In genomic region chr3:23405081-23405480, GRCh38 we compare ENCODE assay signal across 14 cellular contexts.
DNase-seq lines count a peak whose midpoint lies in the region; ATAC-seq, FAIRE-seq and TF ChIP-seq lines count a peak whose summit lies in the region.
"Had no signal": no experiment of that assay in that cellular context is flagged by ENCODE, and none has a peak within 500 bp of the region (broad histone marks: within the 10 kb centered on the region; RNA-seq: fewer than 3 reads in every experiment).

No MANE protein-coding gene starts in this region.

- TF ChIP-seq CTCF in PC-9 (conservative IDR thresholded peaks at IDR 0.05) (no peak), upper lobe of right lung (IDR thresholded peaks at IDR 0.05) (no peak)

- H3F3A ChIP-seq in PC-9 (ENCODE audit: insufficient read depth, low read depth) = peaks cover 6% of the 10 kb centered on the region; the same call in 1 of the 2 replicates

- DNase-seq in GM12891 (ENCODE audit: insufficient read length, low spot score) (no peak), PC-9 (peak in 1 of 2 experiments; percentile 38), UCSD-AML1 (lab: John Stamatoyannopoulos, UW; ENCODE audit: unreplicated experiment) (no peak), HAP-1 (ENCODE audit: low spot score in 2 of 2) (no peak), upper lobe of right lung (no peak)
- no peak for DNase-seq in T-helper 2 cell treated with Interferon-gamma antibody and Interleukin-4, amounts not matched to agents 5 μg/mL and 100 μg/mL, for 36 hours (ENCODE audit: low spot score)
- DNase-seq: activated CD8-positive, alpha-beta memory T cell treated with anti-CD3 and anti-CD28 coated beads, Interleukin-2, amount 50 U/mL, for 4 hours; anterior cingulate cortex; GF-D8; NCI-H146; T-helper 9 cell had no signal

- intact Hi-C loops in PC-9 (cut with micrococcal nuclease; ENCODE audit: unreplicated experiment) = loop anchor here (10.0 kb wide), 1 partner anchor 400 kb away; the partner anchor contains the start of gene UBE2E1
- intact Hi-C loops in upper lobe of right lung (cut with DNase I) = no loop called here

- H3K79me2 ChIP-seq in PC-9 (ENCODE audit: low read depth) = peaks cover 15% of the 10 kb centered on the region; the same call in 1 of the 2 replicates

- H2AFZ ChIP-seq in PC-9 = no peak overlapping the region

- no peaks in the 10 kb centered on the region for H4K20me1 ChIP-seq in PC-9 (ENCODE audit: insufficient read depth)

- FAIRE-seq in GM12891 (lab: Jason Lieb, UNC) = no peak
- FAIRE-seq: H54 had no signal

- H3K4me1 ChIP-seq in PC-9 (replicated peaks; ENCODE audit: insufficient read depth) (peaks cover 32% of the 10 kb centered on the region), HAP-1 (no peaks in the 10 kb centered on the region), upper lobe of right lung (peaks cover 4% of the 10 kb centered on the region)

- H3K4me3 ChIP-seq in PC-9 = no peak overlapping the region
- no peak overlapping the region for H3K4me3 ChIP-seq in HAP-1
- H3K4me3 ChIP-seq in upper lobe of right lung = no peak overlapping the region

- H3K27ac Mint-ChIP-seq in T-helper 2 cell treated with Interferon-gamma antibody and Interleukin-4, amounts not matched to agents 5 μg/mL and 100 μg/mL, for 36 hours = no peak overlapping the region

- POLR2A ChIA-PET in PC-9 (lab: Charles Lee; ENCODE audit: unreplicated experiment) = no interaction called here

- H3K27ac ChIP-seq in PC-9 = no peak overlapping the region
- no peak overlapping the region for H3K27ac ChIP-seq in upper lobe of right lung

- peak; percentile 49 for ATAC-seq in GM19438 (IDR thresholded peaks at IDR 0.05; ENCODE audit: low read depth, unreplicated experiment)
- ATAC-seq in HG02938 (IDR thresholded peaks at IDR 0.05; ENCODE audit: unreplicated experiment) = peak; percentile 70
- no peak for ATAC-seq in upper lobe of right lung

- H3K4me3 Mint-ChIP-seq in T-helper 2 cell treated with Interferon-gamma antibody and Interleukin-4, amounts not matched to agents 5 μg/mL and 100 μg/mL, for 36 hours = no peak overlapping the region

- H3K9me3 ChIP-seq in PC-9 (ENCODE audit: insufficient read depth, low read depth) (no peaks in the 10 kb centered on the region), HAP-1 (no peaks in the 10 kb centered on the region), upper lobe of right lung (no peaks in the 10 kb centered on the region)

- TF ChIP-seq POLR2A in GM12891 (IDR thresholded peaks at IDR 0.05; ENCODE audit: low read depth, low read length) = no peak

- H3K36me3 Mint-ChIP-seq in T-helper 2 cell treated with Interferon-gamma antibody and Interleukin-4, amounts not matched to agents 5 μg/mL and 100 μg/mL, for 36 hours (ENCODE audit: low read depth) = no peaks in the 10 kb centered on the region

- H3K9me2 ChIP-seq in PC-9 (ENCODE audit: insufficient read depth) = no peaks in the 10 kb centered on the region

- H3K27me3 ChIP-seq in PC-9 (ENCODE audit: insufficient read depth, low read depth) = no peaks in the 10 kb centered on the region
- H3K27me3 ChIP-seq in HAP-1 (ENCODE audit: low read depth) = no peaks in the 10 kb centered on the region
- H3K27me3 ChIP-seq in upper lobe of right lung = no peaks in the 10 kb centered on the region

- in situ Hi-C loops in HAP-1 (cut with MboI; ENCODE audit: low sequenced_read_pairs) = no loop called here

- H3K4me2 ChIP-seq in PC-9 = peak overlapping the region; percentile 14; the same call in 1 of the 2 replicates

- BruUV-seq in PC-9 (replicated peaks; lab: Mats Ljungman, UMichigan) = no TSS peak

- H3K27me3 Mint-ChIP-seq in T-helper 2 cell treated with Interferon-gamma antibody and Interleukin-4, amounts not matched to agents 5 μg/mL and 100 μg/mL, for 36 hours (ENCODE audit: low read depth) = peaks cover 3% of the 10 kb centered on the region

- H3K9me3 Mint-ChIP-seq in T-helper 2 cell treated with Interferon-gamma antibody and Interleukin-4, amounts not matched to agents 5 μg/mL and 100 μg/mL, for 36 hours = no peaks in the 10 kb centered on the region

- H3K4me1 Mint-ChIP-seq in T-helper 2 cell treated with Interferon-gamma antibody and Interleukin-4, amounts not matched to agents 5 μg/mL and 100 μg/mL, for 36 hours (ENCODE audit: low read depth) = peaks cover 4% of the 10 kb centered on the region

- CTCF ChIA-PET in PC-9 (lab: Charles Lee) = no interaction called here

- no peaks in the 10 kb centered on the region for H3K36me3 ChIP-seq in PC-9 (ENCODE audit: low read depth)
- no peaks in the 10 kb centered on the region for H3K36me3 ChIP-seq in HAP-1 (replicated peaks)
- no peaks in the 10 kb centered on the region for H3K36me3 ChIP-seq in upper lobe of right lung

TF ChIP-seq in GM12891, 5 proteins besides CTCF, POLR2A, EP300 and RAD21:
- no peak for TF ChIP-seq POLR2AphosphoS5 (IDR thresholded peaks at IDR 0.05; ENCODE audit: low read depth, low read length)
- TF ChIP-seq PAX5 (IDR thresholded peaks at IDR 0.05; ENCODE audit: insufficient read depth, low read length, severe bottlenecking) = peak; percentile 51
